ENCODE assay signal across 8 cellular contexts in the genomic region with DNA sequence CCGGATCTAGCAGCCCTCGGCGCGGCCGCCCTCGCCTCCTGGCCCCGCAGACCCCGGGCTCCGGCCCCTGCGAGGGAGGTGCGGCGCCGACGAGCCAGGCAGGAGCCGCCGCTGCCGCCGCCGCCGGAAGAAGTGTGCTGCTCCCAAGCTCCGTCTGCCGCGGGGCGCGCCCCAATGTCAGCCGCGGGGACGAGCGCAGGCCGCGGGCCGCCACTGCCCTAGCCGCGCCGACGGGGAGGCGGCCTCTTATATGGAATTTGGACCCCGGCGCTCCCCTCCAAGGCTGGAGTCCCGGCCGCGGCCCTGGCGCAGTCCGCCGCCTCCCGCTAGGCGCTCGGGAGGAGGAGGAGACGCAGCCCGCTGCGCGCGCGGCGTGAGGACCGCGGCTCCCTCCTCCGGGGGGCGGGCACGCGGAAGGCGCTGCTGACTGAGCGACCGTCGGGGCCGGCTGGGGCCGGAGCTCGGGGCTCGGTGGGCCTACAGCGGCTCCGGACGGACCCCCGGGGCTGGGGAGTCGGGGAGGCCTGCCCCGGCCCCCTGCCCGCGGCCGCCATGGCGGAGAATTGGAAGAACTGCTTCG. TPM values are rescaled to one million over a fixed set of nuclear protein-coding genes. Genes with fewer than 3 reads are reported as not detected.
DNase-seq lines count a peak whose midpoint lies in the region; ATAC-seq and TF ChIP-seq lines count a peak whose summit lies in the region.

A gene with protein sequence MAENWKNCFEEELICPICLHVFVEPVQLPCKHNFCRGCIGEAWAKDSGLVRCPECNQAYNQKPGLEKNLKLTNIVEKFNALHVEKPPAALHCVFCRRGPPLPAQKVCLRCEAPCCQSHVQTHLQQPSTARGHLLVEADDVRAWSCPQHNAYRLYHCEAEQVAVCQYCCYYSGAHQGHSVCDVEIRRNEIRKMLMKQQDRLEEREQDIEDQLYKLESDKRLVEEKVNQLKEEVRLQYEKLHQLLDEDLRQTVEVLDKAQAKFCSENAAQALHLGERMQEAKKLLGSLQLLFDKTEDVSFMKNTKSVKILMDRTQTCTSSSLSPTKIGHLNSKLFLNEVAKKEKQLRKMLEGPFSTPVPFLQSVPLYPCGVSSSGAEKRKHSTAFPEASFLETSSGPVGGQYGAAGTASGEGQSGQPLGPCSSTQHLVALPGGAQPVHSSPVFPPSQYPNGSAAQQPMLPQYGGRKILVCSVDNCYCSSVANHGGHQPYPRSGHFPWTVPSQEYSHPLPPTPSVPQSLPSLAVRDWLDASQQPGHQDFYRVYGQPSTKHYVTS (plus strand): TSS at position 414 of the 580 bp plus-strand sequence. CDS start 139 bp downstream, at position 553.

- DNase-seq in SHP77 (lab: John Stamatoyannopoulos, UW) (peak; percentile 11 to 53), SHP77 treated with DMSO at 0.1 percent for 48 hours (lab: John Stamatoyannopoulos, UW) (no peak), OCI-M1 (lab: John Stamatoyannopoulos, UW) (peak; percentile 85), ovary (peak; percentile 49 to 72 (median 64)), inferior parietal cortex (ENCODE audit: extremely low spot score) (no peak)
- DNase-seq in activated gamma-delta T cell treated with anti-CD3 and anti-CD28 coated beads, Interleukin-2, amount 50 U/mL, for 16 hours (ENCODE audit: low read depth): peak; percentile 28

- H3K27ac ChIP-seq in gastroesophageal sphincter (peak within 1 kb of the TSS; percentile 97 to 99 (median 98)), ovary (peak within 1 kb of the TSS; percentile 91 to 98)

- WGBS in gastroesophageal sphincter (ENCODE audit: low coverage in 1 of 2), 2 donors: no CpG with 5 or more reads among the region's 80 CpGs
- 0 to 3% (median 2%) methylated on average over 18 to 79 of the region's 80 CpGs for WGBS in ovary, 3 donors

- peak in 1 of 2 donors; percentile 54 for TF ChIP-seq POLR2A in gastroesophageal sphincter (IDR thresholded peaks at IDR 0.05)
- no peak for TF ChIP-seq POLR2A in ovary (IDR thresholded peaks at IDR 0.05)

- H3K4me3 ChIP-seq in gastroesophageal sphincter (peak within 1 kb of the TSS; percentile 50 to 69), ovary (peak within 1 kb of the TSS; percentile 69)

- TF ChIP-seq CTCF in gastroesophageal sphincter (IDR thresholded peaks at IDR 0.05) (peak in 2 of 4 experiments; percentile 9 to 16), ovary (IDR thresholded peaks at IDR 0.05) (no peak)

- no peak for ATAC-seq in gastroesophageal sphincter
- no peak for ATAC-seq in HG02798 (IDR thresholded peaks at IDR 0.05; ENCODE audit: poor library complexity, unreplicated experiment)

- H3K4me1 ChIP-seq in gastroesophageal sphincter (peaks cover 0 to 44% (median 23%) of the 10 kb centered on the region in 3 donors), ovary (ENCODE audit: insufficient read depth) (peaks cover 17% of the 10 kb centered on the region)

- H3K9me3 ChIP-seq in gastroesophageal sphincter (no peaks in the 10 kb centered on the region), ovary (no peaks in the 10 kb centered on the region)

- H3K27me3 ChIP-seq in gastroesophageal sphincter (no peaks in the 10 kb centered on the region), ovary (no peaks in the 10 kb centered on the region)

- no peak for TF ChIP-seq EP300 in gastroesophageal sphincter (IDR thresholded peaks at IDR 0.05)
- TF ChIP-seq EP300 in ovary (IDR thresholded peaks at IDR 0.05): no peak

- H3K36me3 ChIP-seq in gastroesophageal sphincter (peaks cover 0 to 3% of the 10 kb centered on the region in 2 donors), ovary (no peaks in the 10 kb centered on the region)

- intact Hi-C loops in ovary (cut with DNase I): loop anchor here in 2 of 4 donors (2.0 to 10.0 kb wide), 2 partner anchors 71 kb away; a partner anchor contains a TSS

RNA-seq across cellular contexts. Expression of the gene that starts here (rescaled TPM):
- total RNA-seq in gastroesophageal sphincter: 100 to 1,000 TPM in 3 of 4 donors, 10 to 100 TPM in 1; 96.7 to 171 (median 131) TPM
- total RNA-seq in ovary: 100 to 1,000 TPM in 2 of 7 donors, 10 to 100 TPM in 5; 48.5 to 120 (median 91.7) TPM
- 10 to 100 TPM; 74.7 to 84.3 TPM for polyA plus RNA-seq in ovary

Comparison
In these comparisons a context has a peak if more than half of its experiments do, and no peak if none do; other contexts are left out.
1. DNase-seq: peak in SHP77 (2 of 2), OCI-M1 (single experiment), activated gamma-delta T cell treated with anti-CD3 and anti-CD28 coated beads, Interleukin-2, amount 50 U/mL, for 16 hours (single experiment) and ovary (5 of 5); none in SHP77 treated with DMSO at 0.1 percent for 48 hours (single experiment) and inferior parietal cortex (single experiment).